Comparison of ENCODE assay signal across 10 cellular contexts in the genomic region with DNA sequence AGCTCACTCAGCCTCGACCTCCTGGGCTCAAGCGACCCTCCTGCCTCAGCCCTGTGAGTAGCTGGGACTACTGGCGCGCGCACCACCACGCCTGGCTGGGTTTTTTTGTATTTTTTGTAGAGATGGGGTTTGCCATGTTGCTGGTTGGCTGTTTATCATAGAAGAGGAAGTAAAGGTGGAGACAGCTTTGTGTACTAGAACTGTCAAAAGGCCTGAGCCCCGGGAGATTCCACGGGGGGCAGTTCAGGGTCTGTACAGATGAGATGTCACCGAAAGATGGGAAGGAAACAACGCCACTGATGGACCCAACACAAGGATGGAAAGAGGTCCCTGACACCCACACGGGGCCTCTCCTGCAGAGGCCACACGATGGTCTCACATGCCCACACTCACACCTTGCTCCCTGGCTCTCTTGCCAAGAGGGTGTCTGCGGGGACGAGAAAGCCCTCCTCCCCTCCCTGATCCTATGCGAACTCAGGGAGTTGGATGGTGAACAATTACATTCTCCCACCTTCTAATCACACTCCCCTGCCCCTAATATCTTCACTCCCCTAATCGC.
DNase-seq lines count a peak whose midpoint lies in the region; ATAC-seq and TF ChIP-seq lines count a peak whose summit lies in the region.
"Had no signal": no experiment of that assay in that cellular context is flagged by ENCODE, and none has a peak within 500 bp of the region (broad histone marks: within the 10 kb centered on the region; RNA-seq: fewer than 3 reads in every experiment).

No MANE protein-coding gene starts in this region.

- no peaks in the 10 kb centered on the region for H3K9me3 Mint-ChIP-seq in CD14-positive monocyte
- H3K9me3 Mint-ChIP-seq in activated naive CD8-positive, alpha-beta T cell treated with anti-CD3 and anti-CD28 coated beads, Interleukin-2, amount 10 ng/mL, durations not matched to agents 7 days and 5 days: no peaks in the 10 kb centered on the region
- H3K9me3 Mint-ChIP-seq: activated T-cell treated with anti-CD3 and anti-CD28 coated beads, Interleukin-2, amount 50 U/mL, for 4 hours had no signal

- H3K4me1 Mint-ChIP-seq in CD14-positive monocyte: peaks cover 5% of the 10 kb centered on the region
- H3K4me1 Mint-ChIP-seq in activated naive CD8-positive, alpha-beta T cell treated with anti-CD3 and anti-CD28 coated beads, Interleukin-2, amount 10 ng/mL, durations not matched to agents 7 days and 5 days: peaks cover 3% of the 10 kb centered on the region

- DNase-seq in CD14-positive monocyte (ENCODE audit: low spot score) (no peak), activated gamma-delta T cell (lab: John Stamatoyannopoulos, UW) (no peak), COLO829 (ENCODE audit: low spot score) (no peak)
- DNase-seq in activated naive CD8-positive, alpha-beta T cell treated with anti-CD3 and anti-CD28 coated beads, Interleukin-2, amount 10 ng/mL, durations not matched to agents 7 days and 5 days: no peak
- DNase-seq: activated T-cell treated with anti-CD3 and anti-CD28 coated beads, Interleukin-2, amount 50 U/mL, for 4 hours; stimulated activated CD4-positive, alpha-beta T cell treated with anti-CD3 and anti-CD28 coated beads, Interleukin-4, amount 100 ng/mL, for 1 hour had no signal

- H3K27ac Mint-ChIP-seq in CD14-positive monocyte: peak overlapping the region; percentile 66 to 88 (median 82)
- peak overlapping the region; percentile 60 for H3K27ac Mint-ChIP-seq in activated naive CD8-positive, alpha-beta T cell treated with anti-CD3 and anti-CD28 coated beads, Interleukin-2, amount 10 ng/mL, durations not matched to agents 7 days and 5 days

- H3K27me3 Mint-ChIP-seq in CD14-positive monocyte (ENCODE audit: low read depth in 3 of 3): peaks cover 0 to 5% (median 0%) of the 10 kb centered on the region in 3 donors
- no peaks in the 10 kb centered on the region for H3K27me3 Mint-ChIP-seq in activated naive CD8-positive, alpha-beta T cell treated with anti-CD3 and anti-CD28 coated beads, Interleukin-2, amount 10 ng/mL, durations not matched to agents 7 days and 5 days

- intact Hi-C loops in CD14-positive monocyte (cut with micrococcal nuclease): no loop called here

- POLR2A ChIA-PET in activated naive CD8-positive, alpha-beta T cell treated with anti-CD3 and anti-CD28 coated beads, Interleukin-2, amount 10 ng/mL, durations not matched to agents 7 days and 5 days (lab: Charles Lee): no interaction called here

- ATAC-seq in GM19025 (IDR thresholded peaks at IDR 0.05; ENCODE audit: low read depth, unreplicated experiment) (peak; percentile 13), HG03045 (IDR thresholded peaks at IDR 0.05; ENCODE audit: unreplicated experiment) (peak; percentile 42), HG03378 (IDR thresholded peaks at IDR 0.05; ENCODE audit: unreplicated experiment) (no peak), HG02973 (IDR thresholded peaks at IDR 0.05; ENCODE audit: unreplicated experiment) (no peak)
- peak; percentile 32 for ATAC-seq in activated naive CD8-positive, alpha-beta T cell treated with anti-CD3 and anti-CD28 coated beads, Interleukin-2, amount 10 ng/mL, durations not matched to agents 7 days and 5 days (ENCODE audit: low read depth)

- peaks cover 43 to 68% of the 10 kb centered on the region in 2 donors for H3K36me3 Mint-ChIP-seq in CD14-positive monocyte
- peaks cover 12% of the 10 kb centered on the region for H3K36me3 Mint-ChIP-seq in activated naive CD8-positive, alpha-beta T cell treated with anti-CD3 and anti-CD28 coated beads, Interleukin-2, amount 10 ng/mL, durations not matched to agents 7 days and 5 days

- no peak overlapping the region for H3K4me3 Mint-ChIP-seq in CD14-positive monocyte
- H3K4me3 Mint-ChIP-seq in activated naive CD8-positive, alpha-beta T cell treated with anti-CD3 and anti-CD28 coated beads, Interleukin-2, amount 10 ng/mL, durations not matched to agents 7 days and 5 days: no peak overlapping the region
- H3K4me3 Mint-ChIP-seq: activated T-cell treated with anti-CD3 and anti-CD28 coated beads, Interleukin-2, amount 50 U/mL, for 4 hours had no signal

- TF ChIP-seq CTCF in CD14-positive monocyte (IDR thresholded peaks at IDR 0.05): no peak

Comparison
In these comparisons a context has a peak if more than half of its experiments do, and no peak if none do; other contexts are left out.
1. ATAC-seq: peak in GM19025 (single experiment), HG03045 (single experiment) and activated naive CD8-positive, alpha-beta T cell treated with anti-CD3 and anti-CD28 coated beads, Interleukin-2, amount 10 ng/mL, durations not matched to agents 7 days and 5 days (single experiment); none in HG03378 (single experiment) and HG02973 (single experiment).